In the genomic region with DNA sequence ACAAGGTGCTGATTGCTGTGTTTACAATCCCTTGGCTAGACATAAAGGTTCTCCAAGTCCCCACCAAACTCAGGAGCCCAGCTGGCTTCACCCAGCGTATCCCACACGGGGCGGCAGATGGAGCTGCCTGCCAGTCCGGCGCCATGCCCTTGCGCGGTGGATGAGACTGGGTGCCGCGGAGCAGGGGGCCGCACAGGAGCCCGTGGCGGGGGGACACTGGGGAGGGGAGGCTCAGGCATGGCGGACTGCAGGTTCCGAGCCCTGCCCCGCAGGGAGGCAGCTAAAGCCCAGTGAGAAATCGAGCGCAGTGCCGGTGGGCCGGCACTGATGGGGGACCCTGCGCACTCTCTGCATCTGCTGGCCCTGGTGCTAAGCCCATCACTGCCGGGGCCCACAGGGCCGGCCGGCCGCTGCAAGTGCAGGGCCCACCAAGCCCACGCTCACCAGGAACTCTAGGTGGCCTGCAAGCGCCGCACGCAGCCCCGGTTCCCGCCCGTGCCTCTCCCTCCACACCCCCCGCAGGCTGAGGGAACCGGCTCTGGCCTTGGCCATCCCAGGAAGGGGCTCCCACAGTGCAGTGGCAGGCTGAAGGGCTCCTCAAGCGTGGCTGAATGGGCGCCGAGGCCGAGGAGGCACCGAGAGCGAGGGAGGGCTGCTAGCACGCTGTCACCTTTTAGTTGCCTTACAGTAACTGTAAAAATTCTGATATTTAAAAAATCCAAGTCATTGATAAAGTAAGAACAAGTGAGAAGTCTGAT, we compare ENCODE assay signal across 27 cellular contexts.
"Had no signal": no experiment of that assay in that cellular context is flagged by ENCODE, and none has a peak within 500 bp of the region (broad histone marks: within the 10 kb centered on the region; RNA-seq: fewer than 3 reads in every experiment).

No MANE protein-coding gene starts in this region.

- H3K4me1 Mint-ChIP-seq: central memory CD8-positive, alpha-beta T cell; naive thymus-derived CD4-positive, alpha-beta T cell; neural progenitor cell had no signal

- H3K4me3 ChIP-seq: coronary artery, esophagus muscularis mucosa, gastroesophageal sphincter, heart left ventricle, neural progenitor cell, prostate gland, thoracic aorta, tibial nerve, upper lobe of left lung, vagina had no signal

- H3K27ac ChIP-seq: coronary artery, esophagus muscularis mucosa, foreskin keratinocyte, gastroesophageal sphincter, heart left ventricle, neural progenitor cell, prostate gland, thoracic aorta, tibial nerve, upper lobe of left lung, vagina had no signal

- H3K36me3 ChIP-seq: esophagus muscularis mucosa, gastroesophageal sphincter, heart left ventricle, prostate gland, thoracic aorta, tibial nerve, upper lobe of left lung, vagina had no signal

- H3K4me1 ChIP-seq: esophagus muscularis mucosa, foreskin keratinocyte, gastroesophageal sphincter, heart left ventricle, prostate gland, tibial nerve, upper lobe of left lung, vagina had no signal

- ATAC-seq: foreskin keratinocyte; gastroesophageal sphincter; heart left ventricle; naive thymus-derived CD4-positive, alpha-beta T cell; right cardiac atrium had no signal

- H3K9me3 ChIP-seq: esophagus muscularis mucosa, gastroesophageal sphincter, heart left ventricle, prostate gland, thoracic aorta, tibial nerve, upper lobe of left lung, vagina had no signal

- H3K4me3 Mint-ChIP-seq: central memory CD8-positive, alpha-beta T cell; naive thymus-derived CD4-positive, alpha-beta T cell; nephron; neural progenitor cell had no signal

- H3K27me3 Mint-ChIP-seq: central memory CD8-positive, alpha-beta T cell; naive thymus-derived CD4-positive, alpha-beta T cell had no signal

- DNase-seq: dermis blood vessel endothelial cell; effector memory CD4-positive, alpha-beta T cell; foreskin keratinocyte; hippocampal formation; kidney glomerular epithelial cell; mammary epithelial cell; mesendoderm; midbrain; naive thymus-derived CD4-positive, alpha-beta T cell; small intestine; stimulated activated CD4-positive, alpha-beta T cell treated with anti-CD3 and anti-CD28 coated beads, Interleukin-15, amount 100 ng/mL, for 24 hours; stimulated activated CD4-positive, alpha-beta T cell treated with anti-CD3 and anti-CD28 coated beads, Interleukin-2, amount 100 ng/mL, for 48 hours; stimulated activated naive CD4-positive, alpha-beta T cell; substantia nigra had no signal

- H3K27ac Mint-ChIP-seq: naive thymus-derived CD4-positive, alpha-beta T cell; nephron; neural progenitor cell had no signal

- H3K27me3 ChIP-seq: esophagus muscularis mucosa, foreskin keratinocyte, gastroesophageal sphincter, heart left ventricle, neural progenitor cell, tibial nerve, upper lobe of left lung, vagina had no signal
